Comparison of ENCODE assay signal across 8 cellular contexts in genomic region chr22:23248583-23248982, GRCh38.
A peak's percentile ranks its signal among the peaks of the same experiment; 100 is the strongest.
DNase-seq lines count a peak whose midpoint lies in the region; ATAC-seq, FAIRE-seq and TF ChIP-seq lines count a peak whose summit lies in the region.

No MANE protein-coding gene starts in this region.

- peaks cover 3% of the 10 kb centered on the region for H3F3A ChIP-seq in neural progenitor cell (ENCODE audit: low read depth)

- H3K9me3 ChIP-seq in neural progenitor cell (ENCODE audit: low read depth): no peaks in the 10 kb centered on the region

- H3K27ac Mint-ChIP-seq in central memory CD8-positive, alpha-beta T cell (ENCODE audit: low read depth): peak overlapping the region; percentile 75
- peak overlapping the region; percentile 85 for H3K27ac Mint-ChIP-seq in neural progenitor cell

- no peaks in the 10 kb centered on the region for H3K27me3 Mint-ChIP-seq in central memory CD8-positive, alpha-beta T cell
- peaks cover 7% of the 10 kb centered on the region for H3K27me3 Mint-ChIP-seq in neural progenitor cell (ENCODE audit: insufficient read depth, low read depth)

- no peaks in the 10 kb centered on the region for H3K36me3 ChIP-seq in neural progenitor cell

- H3K36me3 Mint-ChIP-seq in central memory CD8-positive, alpha-beta T cell (ENCODE audit: insufficient read depth): peaks cover 5% of the 10 kb centered on the region
- H3K36me3 Mint-ChIP-seq in neural progenitor cell: peaks cover 15% of the 10 kb centered on the region

- no peak overlapping the region for H3K27ac ChIP-seq in neural progenitor cell

- peaks cover 66% of the 10 kb centered on the region for H3K4me1 Mint-ChIP-seq in central memory CD8-positive, alpha-beta T cell
- H3K4me1 Mint-ChIP-seq in neural progenitor cell: peaks cover 68% of the 10 kb centered on the region

- DNase-seq in Daoy (ENCODE audit: low read depth) (peak; percentile 34), NCI-H2029 treated with DMSO at 0.1 percent for 48 hours (lab: John Stamatoyannopoulos, UW) (peak; percentile 93), neural progenitor cell (ENCODE audit: low spot score) (peak; percentile 41), RCC 7860 (ENCODE audit: low spot score) (no peak), activated T-cell treated with anti-CD3 and anti-CD28 coated beads for 4 hours (no peak)
- DNase-seq in central memory CD8-positive, alpha-beta T cell (ENCODE audit: low spot score in 2 of 2): no peak
- no peak for DNase-seq in stimulated activated CD4-positive, alpha-beta T cell treated with anti-CD3 and anti-CD28 coated beads, Interleukin-12 subunit alpha, Interleukin-12 subunit beta, amount 100 ng/mL, for 4 hours

- no peak overlapping the region for H3K4me2 ChIP-seq in neural progenitor cell

- H3K27me3 ChIP-seq in neural progenitor cell: no peaks in the 10 kb centered on the region

- no peak for FAIRE-seq in RCC 7860 (lab: Jason Lieb, UNC)

- H2AFZ ChIP-seq in neural progenitor cell (replicated peaks): no peak overlapping the region

- ATAC-seq in central memory CD8-positive, alpha-beta T cell (replicated peaks; ENCODE audit: extremely low read depth, poor library complexity, severe bottlenecking): no peak
- no peak for ATAC-seq in GM18519 (IDR thresholded peaks at IDR 0.05; ENCODE audit: low FRiP score, unreplicated experiment)

- peaks cover 34% of the 10 kb centered on the region for H3K4me1 ChIP-seq in neural progenitor cell

- TF ChIP-seq CTCF in neural progenitor cell (IDR thresholded peaks at IDR 0.05): no peak

- no peak overlapping the region for H3K9ac ChIP-seq in neural progenitor cell

- H4K20me1 ChIP-seq in neural progenitor cell (ENCODE audit: low read depth): peaks cover 50% of the 10 kb centered on the region

- no peak overlapping the region for H3K4me3 ChIP-seq in neural progenitor cell

- no peaks in the 10 kb centered on the region for H3K9me3 Mint-ChIP-seq in central memory CD8-positive, alpha-beta T cell
- no peaks in the 10 kb centered on the region for H3K9me3 Mint-ChIP-seq in neural progenitor cell

- H3K79me2 ChIP-seq in neural progenitor cell (ENCODE audit: low read depth): peaks cover 83% of the 10 kb centered on the region

- no peak overlapping the region for H3K4me3 Mint-ChIP-seq in central memory CD8-positive, alpha-beta T cell
- no peak overlapping the region for H3K4me3 Mint-ChIP-seq in neural progenitor cell

Comparison
In these comparisons a context has a peak if more than half of its experiments do, and no peak if none do; other contexts are left out.
1. DNase-seq: peak in Daoy (single experiment), NCI-H2029 treated with DMSO at 0.1 percent for 48 hours (single experiment) and neural progenitor cell (single experiment); none in central memory CD8-positive, alpha-beta T cell (0 of 2), RCC 7860 (single experiment), activated T-cell treated with anti-CD3 and anti-CD28 coated beads for 4 hours (single experiment) and stimulated activated CD4-positive, alpha-beta T cell treated with anti-CD3 and anti-CD28 coated beads, Interleukin-12 subunit alpha, Interleukin-12 subunit beta, amount 100 ng/mL, for 4 hours (single experiment).